34 cellular contexts compared by ENCODE assay signal in genomic region chr12:54182086-54182485, GRCh38.
"Had no signal": no experiment of that assay in that cellular context is flagged by ENCODE, and none has a peak within 500 bp of the region (broad histone marks: within the 10 kb centered on the region; RNA-seq: fewer than 3 reads in every experiment).

No MANE protein-coding gene starts in this region.

- H3K9me3 ChIP-seq: MG63 had no signal

- H3K4me3 ChIP-seq: MG63 had no signal

- H3K4me2 ChIP-seq: KMS-11 had no signal

- DNase-seq: Karpas-422, Kasumi-1, MG63, MM.1S, MV-4-11, NCI-H1048, NCI-H1092, NCI-H1092 treated with DMSO at 0.1 percent for 48 hours, NCI-H1105, NCI-H1105 treated with DMSO at 0.1 percent for 48 hours, NCI-H1417, NCI-H1417 treated with DMSO at 0.1 percent for 48 hours, NCI-H1436, NCI-H1436 treated with DMSO at 0.1 percent for 48 hours, NCI-H146, NCI-H1694, NCI-H1694 treated with DMSO at 0.1 percent for 48 hours, NCI-H187, NCI-H187 treated with DMSO at 0.1 percent for 48 hours, NCI-H1930, NCI-H2029, NCI-H2029 treated with DMSO at 0.1 percent for 48 hours, NCI-H2081, NCI-H2081 treated with DMSO at 0.1 percent for 48 hours, NCI-H2107, NCI-H2171, NCI-H2171 treated with DMSO at 0.1 percent for 48 hours, NCI-H2227 treated with DMSO at 0.1 percent for 48 hours, NCI-H226, NCI-H345, NCI-H446, NCI-H446 treated with DMSO at 0.1 percent for 48 hours, NCI-H510A had no signal

- H3K27ac ChIP-seq: KMS-11 had no signal

- H3K27me3 ChIP-seq: MG63 had no signal

- H3K9ac ChIP-seq: KMS-11 had no signal
